Comparison of ENCODE assay signal across 16 cellular contexts in the genomic region with DNA sequence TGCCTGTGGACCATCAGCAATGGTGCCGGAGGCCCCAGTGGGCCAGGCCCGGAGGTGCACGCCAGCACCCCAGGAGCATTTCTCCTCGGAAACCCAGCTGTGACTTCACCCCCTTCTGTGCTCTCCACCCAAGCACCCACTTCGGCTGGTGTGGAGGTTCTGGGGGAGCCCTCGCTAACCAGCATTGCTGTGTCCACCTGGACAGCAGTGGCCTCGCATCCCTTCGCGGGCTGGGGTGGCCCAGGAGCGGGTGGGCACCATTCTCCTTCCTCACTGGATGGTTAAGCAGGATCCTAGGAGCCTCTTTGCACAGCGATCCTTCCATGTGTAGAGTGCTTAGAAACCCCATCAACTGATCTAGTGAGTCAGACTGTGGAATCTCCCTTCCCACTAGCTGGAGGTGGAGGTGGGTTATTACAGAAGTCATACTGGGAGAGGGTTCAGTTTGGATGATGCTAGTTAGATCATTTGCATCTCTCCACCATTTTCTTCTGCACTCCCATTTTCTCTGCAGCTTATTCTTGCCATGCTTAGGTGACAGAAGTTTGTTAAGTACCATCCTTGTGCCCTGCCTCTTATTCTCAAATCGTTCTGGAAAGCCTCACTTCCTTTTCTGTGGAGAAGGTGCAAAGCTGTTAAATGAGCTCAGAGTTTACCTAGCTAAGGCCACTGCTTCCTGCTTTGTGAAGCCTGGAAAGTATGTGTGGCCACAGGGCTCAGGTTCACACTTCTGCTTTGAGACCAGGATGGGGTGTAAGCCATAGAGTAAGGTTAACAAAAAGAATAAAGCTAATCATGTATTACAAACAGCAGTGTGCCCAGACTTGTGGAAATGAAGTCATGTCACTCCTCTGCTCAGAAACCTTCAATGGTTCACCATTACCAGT. TPM values are rescaled to one million over a fixed set of nuclear protein-coding genes. Genes with fewer than 3 reads are reported as not detected.
DNase-seq lines count a peak whose midpoint lies in the region; ATAC-seq and TF ChIP-seq lines count a peak whose summit lies in the region.
"Had no signal": no experiment of that assay in that cellular context is flagged by ENCODE, and none has a peak within 500 bp of the region (broad histone marks: within the 10 kb centered on the region; RNA-seq: fewer than 3 reads in every experiment).

No MANE protein-coding gene starts in this region.

- peak; percentile 59 for DNase-seq in activated CD8-positive, alpha-beta memory T cell treated with anti-CD3 and anti-CD28 coated beads, Interleukin-2, amount 10 ng/mL, durations not matched to agents 7 days and 5 days
- DNase-seq in activated CD8-positive, alpha-beta memory T cell treated with anti-CD3 and anti-CD28 coated beads, Interleukin-2, amount 50 U/mL, for 4 hours: no peak
- peak; percentile 24 for DNase-seq in KBM-7
- DNase-seq in choroid plexus epithelial cell (ENCODE audit: low read depth): peak; percentile 12
- no peak for DNase-seq in stimulated activated naive CD8-positive, alpha-beta T cell treated with anti-CD3 and anti-CD28 coated beads, Interleukin-15, Interleukin-2, amounts not matched to agents 100 U/mL and 50 U/mL, for 24 hours
- no peak for DNase-seq in NCI-H524 treated with DMSO at 0.1 percent for 48 hours (lab: John Stamatoyannopoulos, UW)
- no peak for DNase-seq in NCI-H2196 (lab: John Stamatoyannopoulos, UW; ENCODE audit: unreplicated experiment)
- DNase-seq: activated CD4-positive, alpha-beta T cell treated with anti-CD3 and anti-CD28 coated beads for 48 hours; activated effector memory CD4-positive, alpha-beta T cell treated with Interleukin-2 at 50 U/mL for 16 hours; mesendoderm; NCI-H2029 treated with DMSO at 0.1 percent for 48 hours; NCI-H748 treated with DMSO at 0.1 percent for 48 hours; right lobe of liver had no signal

- TF ChIP-seq CTCF in choroid plexus epithelial cell (conservative IDR thresholded peaks at IDR 0.05; ENCODE audit: low read depth, low read length): no peak

- ATAC-seq in activated CD8-positive, alpha-beta memory T cell treated with anti-CD3 and anti-CD28 coated beads, Interleukin-2, amount 10 ng/mL, durations not matched to agents 7 days and 5 days: peak; percentile 71
- ATAC-seq in stimulated activated naive CD8-positive, alpha-beta T cell treated with anti-CD3 and anti-CD28 coated beads, Interleukin-15, Interleukin-2, amounts not matched to agents 100 U/mL and 50 U/mL, for 24 hours: peak; percentile 60
- no peak for ATAC-seq in HG02885 (IDR thresholded peaks at IDR 0.05; ENCODE audit: poor library complexity, unreplicated experiment)
- ATAC-seq: right lobe of liver had no signal

- H3K4me3 ChIP-seq in choroid plexus epithelial cell (ENCODE audit: low read depth, low read length): no peak overlapping the region
- H3K4me3 ChIP-seq: HAP-1, right lobe of liver had no signal

- H3K27ac Mint-ChIP-seq in activated CD8-positive, alpha-beta memory T cell treated with anti-CD3 and anti-CD28 coated beads, Interleukin-2, amount 10 ng/mL, durations not matched to agents 7 days and 5 days: peak overlapping the region; percentile 55
- H3K27ac Mint-ChIP-seq: brain had no signal

- H3K27me3 Mint-ChIP-seq in activated CD8-positive, alpha-beta memory T cell treated with anti-CD3 and anti-CD28 coated beads, Interleukin-2, amount 10 ng/mL, durations not matched to agents 7 days and 5 days: no peaks in the 10 kb centered on the region

- peaks cover 16% of the 10 kb centered on the region for H3K36me3 Mint-ChIP-seq in activated CD8-positive, alpha-beta memory T cell treated with anti-CD3 and anti-CD28 coated beads, Interleukin-2, amount 10 ng/mL, durations not matched to agents 7 days and 5 days
- H3K36me3 Mint-ChIP-seq: brain had no signal

- H3K4me3 Mint-ChIP-seq in activated CD8-positive, alpha-beta memory T cell treated with anti-CD3 and anti-CD28 coated beads, Interleukin-2, amount 10 ng/mL, durations not matched to agents 7 days and 5 days: no peak overlapping the region
- H3K4me3 Mint-ChIP-seq: brain had no signal

- in situ Hi-C loops in KBM-7 (cut with MboI; ENCODE audit: low pct_unique_long_range_greater_than_20kb, low sequenced_read_pairs): no loop called here

- no peaks in the 10 kb centered on the region for H3K9me3 Mint-ChIP-seq in activated CD8-positive, alpha-beta memory T cell treated with anti-CD3 and anti-CD28 coated beads, Interleukin-2, amount 10 ng/mL, durations not matched to agents 7 days and 5 days (ENCODE audit: low read depth)
- H3K9me3 Mint-ChIP-seq: brain had no signal

- H3K4me1 Mint-ChIP-seq in activated CD8-positive, alpha-beta memory T cell treated with anti-CD3 and anti-CD28 coated beads, Interleukin-2, amount 10 ng/mL, durations not matched to agents 7 days and 5 days: peaks cover 30% of the 10 kb centered on the region
- H3K4me1 Mint-ChIP-seq: brain had no signal

- CTCF ChIA-PET in activated CD8-positive, alpha-beta memory T cell treated with anti-CD3 and anti-CD28 coated beads, Interleukin-2, amount 10 ng/mL, durations not matched to agents 7 days and 5 days (lab: Charles Lee): interaction anchor here (1.0 to 1.6 kb wide), 5 partner anchors 9 to 67 kb away, joined by 3 to 6 read pairs (median 4); no protein-coding TSS in a partner anchor

RNA-seq across cellular contexts. Expression of a gene that starts 32.3 kb away (rescaled TPM):
- 1 to 10 TPM; 2.0 to 3.6 TPM for total RNA-seq in activated CD8-positive, alpha-beta memory T cell treated with anti-CD3 and anti-CD28 coated beads, Interleukin-2, amount 10 ng/mL, durations not matched to agents 7 days and 5 days

Comparison
In these comparisons a context has a peak if more than half of its experiments do, and no peak if none do; other contexts are left out.
1. DNase-seq: peak in activated CD8-positive, alpha-beta memory T cell treated with anti-CD3 and anti-CD28 coated beads, Interleukin-2, amount 10 ng/mL, durations not matched to agents 7 days and 5 days (single experiment), KBM-7 (single experiment) and choroid plexus epithelial cell (single experiment); none in activated CD8-positive, alpha-beta memory T cell treated with anti-CD3 and anti-CD28 coated beads, Interleukin-2, amount 50 U/mL, for 4 hours (single experiment), stimulated activated naive CD8-positive, alpha-beta T cell treated with anti-CD3 and anti-CD28 coated beads, Interleukin-15, Interleukin-2, amounts not matched to agents 100 U/mL and 50 U/mL, for 24 hours (single experiment), NCI-H524 treated with DMSO at 0.1 percent for 48 hours (single experiment) and NCI-H2196 (single experiment).